ENCODE assay signal across 14 cellular contexts in the genomic region with DNA sequence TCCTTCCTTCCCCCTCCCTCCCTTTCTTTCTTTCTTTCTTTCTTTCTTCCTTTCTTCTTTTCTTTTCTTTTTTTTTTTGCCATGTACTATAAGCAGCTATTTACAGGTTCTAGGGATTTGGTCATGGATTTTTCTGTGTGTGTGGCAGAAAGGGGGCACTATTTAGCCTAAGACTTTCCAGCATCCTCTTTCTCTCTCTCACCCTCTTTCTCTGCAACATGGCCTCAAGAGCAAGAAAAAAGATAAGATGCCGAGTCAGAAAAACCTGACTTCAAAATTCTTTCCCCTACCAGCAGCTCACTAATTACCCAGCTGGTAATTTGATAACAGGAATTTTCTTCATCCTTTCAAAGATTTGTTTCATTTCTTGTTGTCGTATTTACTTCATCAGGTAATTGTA.
DNase-seq lines count a peak whose midpoint lies in the region; ATAC-seq and TF ChIP-seq lines count a peak whose summit lies in the region.
"Had no signal": no experiment of that assay in that cellular context is flagged by ENCODE, and none has a peak within 500 bp of the region (broad histone marks: within the 10 kb centered on the region; RNA-seq: fewer than 3 reads in every experiment).

No MANE protein-coding gene starts in this region.

- H4K8ac ChIP-seq in neuronal stem cell (ENCODE audit: low read depth, low read length), result no peak overlapping the region

- no peaks in the 10 kb centered on the region for H3K79me2 ChIP-seq in GM23338 (replicated peaks; ENCODE audit: insufficient read depth)

- no peaks in the 10 kb centered on the region for H3F3A ChIP-seq in GM23338 (replicated peaks; ENCODE audit: low read depth)

- WGBS in esophagus squamous epithelium, 2 donors, result 81 to 90% methylated on average over 2 of the region's 2 CpGs
- no CpG with 5 or more reads among the region's 2 CpGs for WGBS in neuronal stem cell (ENCODE audit: extremely low coverage in 2 of 2, insufficient read length in 2 of 2, insufficient replicate concordance in 1 of 2), 2 donors

- no peaks in the 10 kb centered on the region for H3K9me3 Mint-ChIP-seq in GM23338

- H2BK120ac ChIP-seq in neuronal stem cell (ENCODE audit: low read depth, low read length), result no peak overlapping the region

- H3K9ac ChIP-seq in neuronal stem cell (ENCODE audit: low read depth, low read length, poor library complexity), result no peak overlapping the region

- H3K27me3 Mint-ChIP-seq in GM23338 (ENCODE audit: insufficient read depth, low read depth, poor library complexity), result peaks cover 3% of the 10 kb centered on the region
- H3K27me3 Mint-ChIP-seq: naive thymus-derived CD8-positive, alpha-beta T cell had no signal

- H2BK15ac ChIP-seq in neuronal stem cell (ENCODE audit: low read length), result no peak overlapping the region

- H3K36me3 ChIP-seq in GM23338 (ENCODE audit: insufficient read depth), result no peaks in the 10 kb centered on the region
- no peaks in the 10 kb centered on the region for H3K36me3 ChIP-seq in esophagus squamous epithelium
- H3K36me3 ChIP-seq in gastrocnemius medialis, result no peaks in the 10 kb centered on the region
- no peaks in the 10 kb centered on the region for H3K36me3 ChIP-seq in neuronal stem cell (replicated peaks in 1 of 2; ENCODE audit: control insufficient read depth in 2 of 2, insufficient read depth in 2 of 2, low read length in 2 of 2)
- H3K36me3 ChIP-seq: sigmoid colon, SJSA1 had no signal

- H2AK5ac ChIP-seq in neuronal stem cell (ENCODE audit: low read depth, low read length), result no peak overlapping the region

- peaks cover 24% of the 10 kb centered on the region for H3K4me1 Mint-ChIP-seq in GM23338
- H3K4me1 Mint-ChIP-seq: naive thymus-derived CD8-positive, alpha-beta T cell had no signal

- peak; percentile 58 for DNase-seq in GM23338 (ENCODE audit: low spot score)
- peak; percentile 70 for DNase-seq in RPMI7951 (ENCODE audit: low read depth)
- DNase-seq in esophagus squamous epithelium (lab: John Stamatoyannopoulos, UW), result no peak
- no peak for DNase-seq in gastrocnemius medialis
- no peak for DNase-seq in neuronal stem cell (ENCODE audit: low spot score)
- DNase-seq in NCI-H446 treated with DMSO at 0.1 percent for 48 hours (lab: John Stamatoyannopoulos, UW), result no peak
- DNase-seq in erythroblast (lab: John Stamatoyannopoulos, UW), result no peak
- DNase-seq: activated T-cell treated with anti-CD3 and anti-CD28 coated beads, Interleukin-2, amount 50 U/mL, for 4 hours; naive thymus-derived CD8-positive, alpha-beta T cell; NCI-H1417 treated with DMSO at 0.1 percent for 48 hours; sigmoid colon had no signal

- no peak overlapping the region for H2BK5ac ChIP-seq in neuronal stem cell (ENCODE audit: low read length)

- TF ChIP-seq CTCF in GM23338 (conservative IDR thresholded peaks at IDR 0.05; ENCODE audit: low read depth in 2 of 2) (peak; percentile 55 to 58), esophagus squamous epithelium (IDR thresholded peaks at IDR 0.05) (no peak), gastrocnemius medialis (IDR thresholded peaks at IDR 0.05 in 4 of 5, conservative IDR thresholded peaks at IDR 0.05 in 1 of 5) (no peak)

- no peak overlapping the region for H3K14ac ChIP-seq in neuronal stem cell (ENCODE audit: low read length)

- no peaks in the 10 kb centered on the region for H3K79me1 ChIP-seq in neuronal stem cell (ENCODE audit: low read depth, low read length)

- H3K4me2 ChIP-seq in GM23338 (no peak overlapping the region), neuronal stem cell (ENCODE audit: insufficient read depth, low read length, poor library complexity, severe bottlenecking) (no peak overlapping the region)

- peak; percentile 72 for ATAC-seq in GM23338
- ATAC-seq in gastrocnemius medialis, result no peak
- ATAC-seq in GM21576 (IDR thresholded peaks at IDR 0.05; ENCODE audit: unreplicated experiment), result no peak
- ATAC-seq: activated CD4-positive, CD25-positive, alpha-beta regulatory T cell treated with anti-CD3 and anti-CD28 coated beads, Interleukin-2, amount 50 U/mL, for 24 hours; activated T-cell treated with anti-CD3 and anti-CD28 coated beads, Interleukin-2, amount 50 U/mL, for 4 hours; naive thymus-derived CD8-positive, alpha-beta T cell had no signal

- H2BK12ac ChIP-seq in neuronal stem cell (ENCODE audit: low read length), result no peak overlapping the region

- intact Hi-C loops in esophagus squamous epithelium (cut with DNase I) (no loop called here), gastrocnemius medialis (cut with DNase I; ENCODE audit: low total_unique reads) (no loop called here)

- H4K20me1 ChIP-seq in GM23338 (replicated peaks; ENCODE audit: insufficient read depth), result no peaks in the 10 kb centered on the region

- H3K4ac ChIP-seq in neuronal stem cell (ENCODE audit: low read length), result no peak overlapping the region

- H3K27me3 ChIP-seq in GM23338 (ENCODE audit: insufficient read depth), result no peaks in the 10 kb centered on the region
- no peaks in the 10 kb centered on the region for H3K27me3 ChIP-seq in esophagus squamous epithelium
- no peaks in the 10 kb centered on the region for H3K27me3 ChIP-seq in gastrocnemius medialis
- no peaks in the 10 kb centered on the region for H3K27me3 ChIP-seq in neuronal stem cell (ENCODE audit: control insufficient read depth in 3 of 3, insufficient read depth in 3 of 3, low read depth in 1 of 3, low read length in 3 of 3)
- H3K27me3 ChIP-seq: sigmoid colon, SJSA1 had no signal

- H3K27ac ChIP-seq in GM23338 (ENCODE audit: low read depth) (no peak overlapping the region), esophagus squamous epithelium (peak overlapping the region in 3 of 4 donors; percentile 36 to 51 (median 45)), gastrocnemius medialis (peak overlapping the region in 3 of 4 donors; percentile 6 to 55 (median 40)), neuronal stem cell (replicated peaks; ENCODE audit: low read length) (no peak overlapping the region)
- H3K27ac ChIP-seq: SJSA1 had no signal

- no peak for TF ChIP-seq POLR2A in esophagus squamous epithelium (IDR thresholded peaks at IDR 0.05)
- TF ChIP-seq POLR2A in gastrocnemius medialis (IDR thresholded peaks at IDR 0.05), result no peak
- TF ChIP-seq POLR2A in erythroblast (IDR thresholded peaks at IDR 0.05; ENCODE audit: low read length), result no peak

- H3K18ac ChIP-seq in neuronal stem cell (ENCODE audit: low read length), result no peak overlapping the region

- H2AFZ ChIP-seq in GM23338, result peak overlapping the region; percentile 82; the same call in 1 of the 2 replicates
- no peak overlapping the region for H2AFZ ChIP-seq in neuronal stem cell (ENCODE audit: low read length)

- H3K4me3 ChIP-seq in GM23338 (no peak overlapping the region), esophagus squamous epithelium (no peak overlapping the region), gastrocnemius medialis (no peak overlapping the region), neuronal stem cell (ENCODE audit: low read length in 2 of 2) (no peak overlapping the region)
- H3K4me3 ChIP-seq: sigmoid colon, SJSA1 had no signal

- H3K36me3 Mint-ChIP-seq in GM23338 (ENCODE audit: low read depth), result no peaks in the 10 kb centered on the region
- H3K36me3 Mint-ChIP-seq: naive thymus-derived CD8-positive, alpha-beta T cell had no signal

- H3K4me1 ChIP-seq in GM23338 (ENCODE audit: insufficient read depth), result peaks cover 16% of the 10 kb centered on the region
- peaks cover 0 to 12% (median 6%) of the 10 kb centered on the region in 3 donors for H3K4me1 ChIP-seq in esophagus squamous epithelium
- peaks cover 8 to 15% of the 10 kb centered on the region in 2 donors for H3K4me1 ChIP-seq in gastrocnemius medialis
- peaks cover 0 to 2% of the 10 kb centered on the region in 2 donors for H3K4me1 ChIP-seq in neuronal stem cell (ENCODE audit: control insufficient read depth in 2 of 2, insufficient read depth in 1 of 2, low read depth in 1 of 2, low read length in 2 of 2)

- in situ Hi-C loops in gastrocnemius medialis (cut with MboI; ENCODE audit: low sequenced_read_pairs in 4 of 4), result no loop called here

- H3K9me3 ChIP-seq in esophagus squamous epithelium (no peaks in the 10 kb centered on the region), gastrocnemius medialis (no peaks in the 10 kb centered on the region), neuronal stem cell (replicated peaks in 1 of 2; ENCODE audit: control insufficient read depth in 2 of 2, insufficient read depth in 1 of 2, low read depth in 1 of 2, low read length in 2 of 2) (no peaks in the 10 kb centered on the region)
- H3K9me3 ChIP-seq: sigmoid colon, SJSA1 had no signal

- H3K4me3 Mint-ChIP-seq in GM23338, result no peak overlapping the region
- H3K4me3 Mint-ChIP-seq: activated T-cell treated with anti-CD3 and anti-CD28 coated beads, Interleukin-2, amount 50 U/mL, for 4 hours; naive thymus-derived CD8-positive, alpha-beta T cell had no signal

- no peak overlapping the region for H3K27ac Mint-ChIP-seq in GM23338
- H3K27ac Mint-ChIP-seq: naive thymus-derived CD8-positive, alpha-beta T cell had no signal

- H4K91ac ChIP-seq in neuronal stem cell (ENCODE audit: low read depth, low read length, poor library complexity), result no peak overlapping the region

- H3K9me2 ChIP-seq in GM23338 (ENCODE audit: insufficient read depth), result peaks cover 13% of the 10 kb centered on the region

- no peak overlapping the region for H3K23ac ChIP-seq in neuronal stem cell (ENCODE audit: low read depth, low read length, poor library complexity)

TF ChIP-seq in GM23338, 12 proteins besides CTCF, POLR2A, EP300 and RAD21 (continues in another document):
- TF ChIP-seq CREB1 (CRISPR knock-in tag; IDR thresholded peaks at IDR 0.05; ENCODE audit: low read depth), result no peak

Comparison
In these comparisons a context has a peak if more than half of its experiments do, and no peak if none do; other contexts are left out.
1. DNase-seq: peak in GM23338 (single experiment) and RPMI7951 (single experiment); none in esophagus squamous epithelium (single experiment), gastrocnemius medialis (0 of 2), neuronal stem cell (single experiment), NCI-H446 treated with DMSO at 0.1 percent for 48 hours (single experiment) and erythroblast (0 of 2).
2. H3K27ac ChIP-seq: peak in esophagus squamous epithelium (3 of 4) and gastrocnemius medialis (3 of 4); none in GM23338 (single experiment) and neuronal stem cell (single experiment).
3. CTCF ChIP-seq: peak in GM23338 (2 of 2); none in esophagus squamous epithelium (0 of 6) and gastrocnemius medialis (0 of 5).